Comparison of ENCODE assay signal across 20 cellular contexts in genomic region chr16:50520451-50521245, GRCh38. TPM values are rescaled to one million over a fixed set of nuclear protein-coding genes. Genes with fewer than 3 reads are reported as not detected.
DNase-seq lines count a peak whose midpoint lies in the region; ATAC-seq and TF ChIP-seq lines count a peak whose summit lies in the region.
"Had no signal": no experiment of that assay in that cellular context is flagged by ENCODE, and none has a peak within 500 bp of the region (broad histone marks: within the 10 kb centered on the region; RNA-seq: fewer than 3 reads in every experiment).

No MANE protein-coding gene starts in this region.

- H3K27ac Mint-ChIP-seq in GM23338: no peak overlapping the region
- H3K27ac Mint-ChIP-seq: T-helper 2 cell treated with Interferon-gamma antibody and Interleukin-4, amounts not matched to agents 5 μg/mL and 100 μg/mL, for 36 hours had no signal

- H4K8ac ChIP-seq in mesendoderm (ENCODE audit: low read depth, low read length): no peak overlapping the region

- intact Hi-C loops in sciatic nerve (cut with DNase I): no loop called here

- H3K4me3 Mint-ChIP-seq in GM23338: no peak overlapping the region
- H3K4me3 Mint-ChIP-seq: T-helper 2 cell treated with Interferon-gamma antibody and Interleukin-4, amounts not matched to agents 5 μg/mL and 100 μg/mL, for 36 hours had no signal

- WGBS in mesendoderm (ENCODE audit: extremely low coverage, insufficient coverage, low lambda C conversion rate): no CpG with 5 or more reads among the region's 6 CpGs

- no peak overlapping the region for H3K18ac ChIP-seq in mesendoderm (ENCODE audit: low read length)

- H4K20me1 ChIP-seq in GM23338 (replicated peaks; ENCODE audit: insufficient read depth): no peaks in the 10 kb centered on the region

- H3K9me3 Mint-ChIP-seq in GM23338: peaks cover 14% of the 10 kb centered on the region

- H3K4me1 Mint-ChIP-seq in GM23338: no peaks in the 10 kb centered on the region

- H3K23ac ChIP-seq in mesendoderm (ENCODE audit: low read length): no peak overlapping the region

- H3K9ac ChIP-seq in mesendoderm (ENCODE audit: low read length): no peak overlapping the region

- H3K79me2 ChIP-seq in GM23338 (replicated peaks; ENCODE audit: insufficient read depth): no peaks in the 10 kb centered on the region
- H3K79me2 ChIP-seq in mesendoderm (ENCODE audit: control insufficient read depth, insufficient read depth, low read length): no peaks in the 10 kb centered on the region

- ATAC-seq in GM23338: no peak
- no peak for ATAC-seq in left lobe of liver
- no peak for ATAC-seq in sciatic nerve
- no peak for ATAC-seq in foreskin keratinocyte
- ATAC-seq: activated CD4-positive, CD25-positive, alpha-beta regulatory T cell treated with anti-CD3 and anti-CD28 coated beads, Interleukin-2, amount 50 U/mL, for 24 hours; esophagus mucosa; heart left ventricle; psoas muscle; stimulated activated naive CD8-positive, alpha-beta T cell treated with anti-CD3 and anti-CD28 coated beads, Interleukin-15, Interleukin-2, amounts not matched to agents 100 U/mL and 50 U/mL, for 24 hours had no signal

- H3K27me3 ChIP-seq in GM23338 (ENCODE audit: insufficient read depth): no peaks in the 10 kb centered on the region
- H3K27me3 ChIP-seq in mesendoderm (ENCODE audit: insufficient read depth, low read length, poor library complexity): no peaks in the 10 kb centered on the region
- peaks cover 6% of the 10 kb centered on the region for H3K27me3 ChIP-seq in foreskin keratinocyte

- H3K4me2 ChIP-seq in GM23338: no peak overlapping the region
- no peak overlapping the region for H3K4me2 ChIP-seq in mesendoderm (ENCODE audit: low read length)

- H3K27me3 Mint-ChIP-seq in GM23338 (ENCODE audit: insufficient read depth, low read depth, poor library complexity): peaks cover 2% of the 10 kb centered on the region

- H2AK5ac ChIP-seq in mesendoderm (ENCODE audit: low read length): no peak overlapping the region

- no peak for DNase-seq in GM23338 (ENCODE audit: low spot score)
- DNase-seq in anterior cingulate cortex (lab: John Stamatoyannopoulos, UW): peak in 47 of 58 donors; percentile 7 to 84 (median 43)
- DNase-seq in left lobe of liver (ENCODE audit: low spot score): peak; percentile 22
- peak; percentile 26 for DNase-seq in sciatic nerve (ENCODE audit: low spot score)
- DNase-seq in mesendoderm: no peak
- no peak for DNase-seq in foreskin keratinocyte
- no peak for DNase-seq in NCI-H2107 (lab: John Stamatoyannopoulos, UW)
- DNase-seq in stimulated activated CD4-positive, alpha-beta T cell treated with anti-CD3 and anti-CD28 coated beads, Interleukin-12 subunit alpha, Interleukin-12 subunit beta, amount 100 ng/mL, for 4 hours: no peak
- DNase-seq: activated gamma-delta T cell treated with Interleukin-2 at 50 U/mL for 16 hours; dermis blood vessel endothelial cell; NCI-H187 treated with DMSO at 0.1 percent for 48 hours; NCI-H446 treated with DMSO at 0.1 percent for 48 hours; psoas muscle; SHP77 treated with DMSO at 0.1 percent for 48 hours; stimulated activated naive CD8-positive, alpha-beta T cell treated with anti-CD3 and anti-CD28 coated beads, Interleukin-15, Interleukin-2, amounts not matched to agents 100 U/mL and 50 U/mL, for 24 hours had no signal

- H3K4me1 ChIP-seq in GM23338 (ENCODE audit: insufficient read depth): no peaks in the 10 kb centered on the region
- H3K4me1 ChIP-seq in mesendoderm (ENCODE audit: control insufficient read depth, low read depth, low read length): peaks cover 5% of the 10 kb centered on the region
- H3K4me1 ChIP-seq in foreskin keratinocyte: no peaks in the 10 kb centered on the region
- H3K4me1 ChIP-seq: HAP-1, heart left ventricle, psoas muscle had no signal

- H3K27ac ChIP-seq in GM23338 (ENCODE audit: low read depth): no peak overlapping the region
- no peak overlapping the region for H3K27ac ChIP-seq in mesendoderm (ENCODE audit: low read depth, low read length)
- H3K27ac ChIP-seq in foreskin keratinocyte: no peak overlapping the region
- H3K27ac ChIP-seq: heart left ventricle, psoas muscle had no signal

- H2BK120ac ChIP-seq in mesendoderm (ENCODE audit: low read depth, low read length): no peak overlapping the region

- H3K4me3 ChIP-seq in GM23338: no peak overlapping the region
- no peak overlapping the region for H3K4me3 ChIP-seq in mesendoderm (ENCODE audit: low read length)
- H3K4me3 ChIP-seq: HAP-1, heart left ventricle, psoas muscle had no signal

- no peak overlapping the region for H4K5ac ChIP-seq in mesendoderm (ENCODE audit: low read length)

- no peak overlapping the region for H3K56ac ChIP-seq in mesendoderm (ENCODE audit: low read length)

- no peak overlapping the region for H2BK15ac ChIP-seq in mesendoderm (replicated peaks; ENCODE audit: low read depth)

- TF ChIP-seq CTCF in GM23338 (conservative IDR thresholded peaks at IDR 0.05; ENCODE audit: low read depth in 2 of 2) (no peak), foreskin keratinocyte (conservative IDR thresholded peaks at IDR 0.05) (no peak)

- peaks cover 7% of the 10 kb centered on the region; the same call in 2 of the 3 replicates for H3K36me3 Mint-ChIP-seq in GM23338 (ENCODE audit: low read depth)

- H3F3A ChIP-seq in GM23338 (replicated peaks; ENCODE audit: low read depth): no peaks in the 10 kb centered on the region

- H3K36me3 ChIP-seq in GM23338 (ENCODE audit: insufficient read depth) (no peaks in the 10 kb centered on the region), mesendoderm (ENCODE audit: control insufficient read depth, insufficient read depth, low read length) (no peaks in the 10 kb centered on the region)
- H3K36me3 ChIP-seq: HAP-1, heart left ventricle had no signal

- H3K9me2 ChIP-seq in GM23338 (ENCODE audit: insufficient read depth): 0 out of 2 replicates have a peak, but pooled peaks cover 6% of the 10 kb centered on the region

- no peak overlapping the region for H3K4ac ChIP-seq in mesendoderm (ENCODE audit: low read depth, low read length)

- no peak overlapping the region for H2BK5ac ChIP-seq in mesendoderm (ENCODE audit: low read length)

- no peaks in the 10 kb centered on the region for H3K79me1 ChIP-seq in mesendoderm (ENCODE audit: low read length)

- 0 out of 2 replicates have a peak overlapping the region, but pooled peaks have one; percentile 18 for H2AFZ ChIP-seq in GM23338

RNA-seq across cellular contexts. Expression of gene NKD1, which starts 27.5 kb away (rescaled TPM):
- 1.6 and 2.1 TPM in 2 replicates for total RNA-seq in GM23338 (2014; rRNA removed; shearing (Covaris generic))
- polyA plus RNA-seq in GM23338 (2016; fragmentation: Nextera tagmentation; extraction: Ambion mirVana) (2.3 and 2.5 TPM in 2 replicates), foreskin keratinocyte (0.10 and 0.36 TPM in 2 replicates)
- total RNA-seq in left lobe of liver (3.9 TPM), sciatic nerve (37.0 TPM), foreskin keratinocyte (0.48 and 0.60 TPM in 2 replicates)
- polyA plus RNA-seq in mesendoderm (2013, experiment 1 of 2): 8.8 TPM
- polyA plus RNA-seq in mesendoderm (2013, experiment 2 of 2): 7.9 TPM
- total RNA-seq: dermis blood vessel endothelial cell had no signal

Comparison
In these comparisons a context has a peak if more than half of its experiments do, and no peak if none do; other contexts are left out.
1. DNase-seq: peak in anterior cingulate cortex (47 of 58), left lobe of liver (single experiment) and sciatic nerve (single experiment); none in GM23338 (single experiment), mesendoderm (single experiment), foreskin keratinocyte (0 of 2), NCI-H2107 (single experiment) and stimulated activated CD4-positive, alpha-beta T cell treated with anti-CD3 and anti-CD28 coated beads, Interleukin-12 subunit alpha, Interleukin-12 subunit beta, amount 100 ng/mL, for 4 hours (single experiment).